1 cellular context compared by ENCODE assay signal in the genomic region with DNA sequence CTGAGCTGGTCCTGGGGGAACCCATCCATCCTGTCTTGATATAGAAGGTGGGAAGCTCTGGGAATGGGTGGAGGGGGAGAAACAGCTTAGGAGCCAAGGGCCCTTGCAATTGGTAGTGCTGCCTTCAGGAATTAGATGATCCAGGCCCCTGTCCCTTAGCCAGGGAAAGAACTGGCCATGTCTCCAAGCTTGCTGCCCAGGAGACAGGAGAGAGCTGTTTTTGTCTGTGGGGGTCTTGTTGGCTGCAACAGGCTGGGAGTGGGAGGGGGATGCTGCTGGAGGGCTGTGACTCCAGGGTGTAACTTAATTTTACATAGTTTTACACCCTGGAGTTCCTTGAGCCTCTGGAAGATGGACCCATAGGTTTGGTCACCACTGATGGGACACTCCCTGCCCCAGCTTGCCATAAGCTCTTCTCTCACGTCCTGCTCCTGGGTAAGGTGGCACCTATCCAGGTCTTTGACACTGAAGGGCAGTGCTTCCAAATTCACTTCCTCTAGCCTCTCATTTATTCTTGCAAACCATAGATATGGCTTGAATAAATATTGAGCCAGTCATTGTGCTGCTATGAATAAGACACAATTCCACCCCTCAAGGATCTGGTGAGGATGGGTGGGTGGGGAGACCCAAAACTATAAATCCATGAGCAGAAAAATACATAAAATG.
TF ChIP-seq lines count a peak whose summit lies in the region.

No MANE protein-coding gene starts in this region.

TF ChIP-seq in K562, 482 proteins besides CTCF, POLR2A, EP300 and RAD21 (continued from another document and continues in another):
- TF ChIP-seq POLR2AphosphoS2 (IDR thresholded peaks at IDR 0.05; ENCODE audit: low read length): peak; percentile 99
- TF ChIP-seq ZNF584 (CRISPR knock-in tag; IDR thresholded peaks at IDR 0.05; ENCODE audit: low read depth): no peak
- TF ChIP-seq, protein P1, sequence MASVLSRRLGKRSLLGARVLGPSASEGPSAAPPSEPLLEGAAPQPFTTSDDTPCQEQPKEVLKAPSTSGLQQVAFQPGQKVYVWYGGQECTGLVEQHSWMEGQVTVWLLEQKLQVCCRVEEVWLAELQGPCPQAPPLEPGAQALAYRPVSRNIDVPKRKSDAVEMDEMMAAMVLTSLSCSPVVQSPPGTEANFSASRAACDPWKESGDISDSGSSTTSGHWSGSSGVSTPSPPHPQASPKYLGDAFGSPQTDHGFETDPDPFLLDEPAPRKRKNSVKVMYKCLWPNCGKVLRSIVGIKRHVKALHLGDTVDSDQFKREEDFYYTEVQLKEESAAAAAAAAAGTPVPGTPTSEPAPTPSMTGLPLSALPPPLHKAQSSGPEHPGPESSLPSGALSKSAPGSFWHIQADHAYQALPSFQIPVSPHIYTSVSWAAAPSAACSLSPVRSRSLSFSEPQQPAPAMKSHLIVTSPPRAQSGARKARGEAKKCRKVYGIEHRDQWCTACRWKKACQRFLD (CRISPR knock-in tag; IDR thresholded peaks at IDR 0.05): no peak
- TF ChIP-seq, protein P2, sequence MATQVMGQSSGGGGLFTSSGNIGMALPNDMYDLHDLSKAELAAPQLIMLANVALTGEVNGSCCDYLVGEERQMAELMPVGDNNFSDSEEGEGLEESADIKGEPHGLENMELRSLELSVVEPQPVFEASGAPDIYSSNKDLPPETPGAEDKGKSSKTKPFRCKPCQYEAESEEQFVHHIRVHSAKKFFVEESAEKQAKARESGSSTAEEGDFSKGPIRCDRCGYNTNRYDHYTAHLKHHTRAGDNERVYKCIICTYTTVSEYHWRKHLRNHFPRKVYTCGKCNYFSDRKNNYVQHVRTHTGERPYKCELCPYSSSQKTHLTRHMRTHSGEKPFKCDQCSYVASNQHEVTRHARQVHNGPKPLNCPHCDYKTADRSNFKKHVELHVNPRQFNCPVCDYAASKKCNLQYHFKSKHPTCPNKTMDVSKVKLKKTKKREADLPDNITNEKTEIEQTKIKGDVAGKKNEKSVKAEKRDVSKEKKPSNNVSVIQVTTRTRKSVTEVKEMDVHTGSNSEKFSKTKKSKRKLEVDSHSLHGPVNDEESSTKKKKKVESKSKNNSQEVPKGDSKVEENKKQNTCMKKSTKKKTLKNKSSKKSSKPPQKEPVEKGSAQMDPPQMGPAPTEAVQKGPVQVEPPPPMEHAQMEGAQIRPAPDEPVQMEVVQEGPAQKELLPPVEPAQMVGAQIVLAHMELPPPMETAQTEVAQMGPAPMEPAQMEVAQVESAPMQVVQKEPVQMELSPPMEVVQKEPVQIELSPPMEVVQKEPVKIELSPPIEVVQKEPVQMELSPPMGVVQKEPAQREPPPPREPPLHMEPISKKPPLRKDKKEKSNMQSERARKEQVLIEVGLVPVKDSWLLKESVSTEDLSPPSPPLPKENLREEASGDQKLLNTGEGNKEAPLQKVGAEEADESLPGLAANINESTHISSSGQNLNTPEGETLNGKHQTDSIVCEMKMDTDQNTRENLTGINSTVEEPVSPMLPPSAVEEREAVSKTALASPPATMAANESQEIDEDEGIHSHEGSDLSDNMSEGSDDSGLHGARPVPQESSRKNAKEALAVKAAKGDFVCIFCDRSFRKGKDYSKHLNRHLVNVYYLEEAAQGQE (CRISPR knock-in tag; IDR thresholded peaks at IDR 0.05; ENCODE audit: low read depth): peak; percentile 77
- no peak for TF ChIP-seq HMGN3 (IDR thresholded peaks at IDR 0.05; ENCODE audit: borderline replicate concordance, extremely low read depth, insufficient read length, low read depth, low read length)
- 0 out of 4 replicates have a peak, but pooled peaks of 1 of the 2 experiments have one; percentile 8 for TF ChIP-seq SRF (CRISPR knock-in tag; IDR thresholded peaks at IDR 0.05)
- TF ChIP-seq, protein P3, sequence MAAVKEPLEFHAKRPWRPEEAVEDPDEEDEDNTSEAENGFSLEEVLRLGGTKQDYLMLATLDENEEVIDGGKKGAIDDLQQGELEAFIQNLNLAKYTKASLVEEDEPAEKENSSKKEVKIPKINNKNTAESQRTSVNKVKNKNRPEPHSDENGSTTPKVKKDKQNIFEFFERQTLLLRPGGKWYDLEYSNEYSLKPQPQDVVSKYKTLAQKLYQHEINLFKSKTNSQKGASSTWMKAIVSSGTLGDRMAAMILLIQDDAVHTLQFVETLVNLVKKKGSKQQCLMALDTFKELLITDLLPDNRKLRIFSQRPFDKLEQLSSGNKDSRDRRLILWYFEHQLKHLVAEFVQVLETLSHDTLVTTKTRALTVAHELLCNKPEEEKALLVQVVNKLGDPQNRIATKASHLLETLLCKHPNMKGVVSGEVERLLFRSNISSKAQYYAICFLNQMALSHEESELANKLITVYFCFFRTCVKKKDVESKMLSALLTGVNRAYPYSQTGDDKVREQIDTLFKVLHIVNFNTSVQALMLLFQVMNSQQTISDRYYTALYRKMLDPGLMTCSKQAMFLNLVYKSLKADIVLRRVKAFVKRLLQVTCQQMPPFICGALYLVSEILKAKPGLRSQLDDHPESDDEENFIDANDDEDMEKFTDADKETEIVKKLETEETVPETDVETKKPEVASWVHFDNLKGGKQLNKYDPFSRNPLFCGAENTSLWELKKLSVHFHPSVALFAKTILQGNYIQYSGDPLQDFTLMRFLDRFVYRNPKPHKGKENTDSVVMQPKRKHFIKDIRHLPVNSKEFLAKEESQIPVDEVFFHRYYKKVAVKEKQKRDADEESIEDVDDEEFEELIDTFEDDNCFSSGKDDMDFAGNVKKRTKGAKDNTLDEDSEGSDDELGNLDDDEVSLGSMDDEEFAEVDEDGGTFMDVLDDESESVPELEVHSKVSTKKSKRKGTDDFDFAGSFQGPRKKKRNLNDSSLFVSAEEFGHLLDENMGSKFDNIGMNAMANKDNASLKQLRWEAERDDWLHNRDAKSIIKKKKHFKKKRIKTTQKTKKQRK (IDR thresholded peaks at IDR 0.05; ENCODE audit: borderline replicate concordance, low read depth, low read length): no peak
- 0 out of 2 replicates have a peak, but pooled peaks have one; percentile 11 for TF ChIP-seq HDAC6 (IDR thresholded peaks at IDR 0.05; ENCODE audit: low read depth, low read length)
- no peak for TF ChIP-seq ZNF444 (CRISPR knock-in tag; IDR thresholded peaks at IDR 0.05)
- peak; percentile 90 for TF ChIP-seq ZBTB17 (CRISPR knock-in tag; IDR thresholded peaks at IDR 0.05)
- peak; percentile 10; the same call in 1 of the 2 replicates for TF ChIP-seq ZNF212 (CRISPR knock-in tag; IDR thresholded peaks at IDR 0.05)
- peak; percentile 2; the same call in 1 of the 2 replicates for TF ChIP-seq TEAD4 (IDR thresholded peaks at IDR 0.05; ENCODE audit: low read length)
- TF ChIP-seq TEAD4 (CRISPR knock-in tag; IDR thresholded peaks at IDR 0.05; ENCODE audit: borderline replicate concordance): no peak
- TF ChIP-seq MTA3 (IDR thresholded peaks at IDR 0.05; ENCODE audit: borderline replicate concordance): peak; percentile 83; the same call in 1 of the 2 replicates
- 0 out of 2 replicates have a peak, but pooled peaks have one; percentile 55 for TF ChIP-seq ZFPM2 (CRISPR knock-in tag; IDR thresholded peaks at IDR 0.05)
- TF ChIP-seq ZNF561 (CRISPR knock-in tag; conservative IDR thresholded peaks at IDR 0.05): no peak
- TF ChIP-seq, protein P4, sequence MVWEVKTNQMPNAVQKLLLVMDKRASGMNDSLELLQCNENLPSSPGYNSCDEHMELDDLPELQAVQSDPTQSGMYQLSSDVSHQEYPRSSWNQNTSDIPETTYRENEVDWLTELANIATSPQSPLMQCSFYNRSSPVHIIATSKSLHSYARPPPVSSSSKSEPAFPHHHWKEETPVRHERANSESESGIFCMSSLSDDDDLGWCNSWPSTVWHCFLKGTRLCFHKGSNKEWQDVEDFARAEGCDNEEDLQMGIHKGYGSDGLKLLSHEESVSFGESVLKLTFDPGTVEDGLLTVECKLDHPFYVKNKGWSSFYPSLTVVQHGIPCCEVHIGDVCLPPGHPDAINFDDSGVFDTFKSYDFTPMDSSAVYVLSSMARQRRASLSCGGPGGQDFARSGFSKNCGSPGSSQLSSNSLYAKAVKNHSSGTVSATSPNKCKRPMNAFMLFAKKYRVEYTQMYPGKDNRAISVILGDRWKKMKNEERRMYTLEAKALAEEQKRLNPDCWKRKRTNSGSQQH (CRISPR knock-in tag; IDR thresholded peaks at IDR 0.05): peak; percentile 81; the same call in 1 of the 2 replicates
- TF ChIP-seq, protein P5, sequence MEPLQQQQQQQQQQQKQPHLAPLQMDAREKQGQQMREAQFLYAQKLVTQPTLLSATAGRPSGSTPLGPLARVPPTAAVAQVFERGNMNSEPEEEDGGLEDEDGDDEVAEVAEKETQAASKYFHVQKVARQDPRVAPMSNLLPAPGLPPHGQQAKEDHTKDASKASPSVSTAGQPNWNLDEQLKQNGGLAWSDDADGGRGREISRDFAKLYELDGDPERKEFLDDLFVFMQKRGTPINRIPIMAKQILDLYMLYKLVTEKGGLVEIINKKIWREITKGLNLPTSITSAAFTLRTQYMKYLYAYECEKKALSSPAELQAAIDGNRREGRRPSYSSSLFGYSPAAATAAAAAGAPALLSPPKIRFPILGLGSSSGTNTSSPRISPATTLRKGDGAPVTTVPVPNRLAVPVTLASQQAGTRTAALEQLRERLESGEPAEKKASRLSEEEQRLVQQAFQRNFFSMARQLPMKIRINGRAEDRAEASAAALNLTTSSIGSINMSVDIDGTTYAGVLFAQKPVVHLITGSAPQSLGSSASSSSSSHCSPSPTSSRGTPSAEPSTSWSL (CRISPR knock-in tag; IDR thresholded peaks at IDR 0.05; ENCODE audit: borderline replicate concordance): no peak
- no peak for TF ChIP-seq ZC3H8 (IDR thresholded peaks at IDR 0.05)
- TF ChIP-seq MTF1 (CRISPR knock-in tag; IDR thresholded peaks at IDR 0.05; ENCODE audit: borderline replicate concordance): no peak
- TF ChIP-seq, protein P6, sequence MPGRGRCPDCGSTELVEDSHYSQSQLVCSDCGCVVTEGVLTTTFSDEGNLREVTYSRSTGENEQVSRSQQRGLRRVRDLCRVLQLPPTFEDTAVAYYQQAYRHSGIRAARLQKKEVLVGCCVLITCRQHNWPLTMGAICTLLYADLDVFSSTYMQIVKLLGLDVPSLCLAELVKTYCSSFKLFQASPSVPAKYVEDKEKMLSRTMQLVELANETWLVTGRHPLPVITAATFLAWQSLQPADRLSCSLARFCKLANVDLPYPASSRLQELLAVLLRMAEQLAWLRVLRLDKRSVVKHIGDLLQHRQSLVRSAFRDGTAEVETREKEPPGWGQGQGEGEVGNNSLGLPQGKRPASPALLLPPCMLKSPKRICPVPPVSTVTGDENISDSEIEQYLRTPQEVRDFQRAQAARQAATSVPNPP (IDR thresholded peaks at IDR 0.05; ENCODE audit: borderline replicate concordance, insufficient read depth, insufficient read length): no peak
- TF ChIP-seq, protein P7, sequence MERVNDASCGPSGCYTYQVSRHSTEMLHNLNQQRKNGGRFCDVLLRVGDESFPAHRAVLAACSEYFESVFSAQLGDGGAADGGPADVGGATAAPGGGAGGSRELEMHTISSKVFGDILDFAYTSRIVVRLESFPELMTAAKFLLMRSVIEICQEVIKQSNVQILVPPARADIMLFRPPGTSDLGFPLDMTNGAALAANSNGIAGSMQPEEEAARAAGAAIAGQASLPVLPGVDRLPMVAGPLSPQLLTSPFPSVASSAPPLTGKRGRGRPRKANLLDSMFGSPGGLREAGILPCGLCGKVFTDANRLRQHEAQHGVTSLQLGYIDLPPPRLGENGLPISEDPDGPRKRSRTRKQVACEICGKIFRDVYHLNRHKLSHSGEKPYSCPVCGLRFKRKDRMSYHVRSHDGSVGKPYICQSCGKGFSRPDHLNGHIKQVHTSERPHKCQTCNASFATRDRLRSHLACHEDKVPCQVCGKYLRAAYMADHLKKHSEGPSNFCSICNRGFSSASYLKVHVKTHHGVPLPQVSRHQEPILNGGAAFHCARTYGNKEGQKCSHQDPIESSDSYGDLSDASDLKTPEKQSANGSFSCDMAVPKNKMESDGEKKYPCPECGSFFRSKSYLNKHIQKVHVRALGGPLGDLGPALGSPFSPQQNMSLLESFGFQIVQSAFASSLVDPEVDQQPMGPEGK (CRISPR knock-in tag; IDR thresholded peaks at IDR 0.05; ENCODE audit: borderline replicate concordance): peak; percentile 62; the same call in 1 of the 2 replicates
- no peak for TF ChIP-seq EP400 (IDR thresholded peaks at IDR 0.05)
- TF ChIP-seq ERF (CRISPR knock-in tag; IDR thresholded peaks at IDR 0.05): 0 out of 2 replicates have a peak, but pooled peaks have one; percentile 20
- TF ChIP-seq, protein P8, sequence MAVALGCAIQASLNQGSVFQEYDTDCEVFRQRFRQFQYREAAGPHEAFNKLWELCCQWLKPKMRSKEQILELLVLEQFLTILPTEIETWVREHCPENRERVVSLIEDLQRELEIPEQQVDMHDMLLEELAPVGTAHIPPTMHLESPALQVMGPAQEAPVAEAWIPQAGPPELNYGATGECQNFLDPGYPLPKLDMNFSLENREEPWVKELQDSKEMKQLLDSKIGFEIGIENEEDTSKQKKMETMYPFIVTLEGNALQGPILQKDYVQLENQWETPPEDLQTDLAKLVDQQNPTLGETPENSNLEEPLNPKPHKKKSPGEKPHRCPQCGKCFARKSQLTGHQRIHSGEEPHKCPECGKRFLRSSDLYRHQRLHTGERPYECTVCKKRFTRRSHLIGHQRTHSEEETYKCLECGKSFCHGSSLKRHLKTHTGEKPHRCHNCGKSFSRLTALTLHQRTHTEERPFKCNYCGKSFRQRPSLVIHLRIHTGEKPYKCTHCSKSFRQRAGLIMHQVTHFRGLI (CRISPR knock-in tag; IDR thresholded peaks at IDR 0.05): no peak
- no peak for TF ChIP-seq DIDO1 (tag; IDR thresholded peaks at IDR 0.05; ENCODE audit: low read depth)
- TF ChIP-seq, protein P9, sequence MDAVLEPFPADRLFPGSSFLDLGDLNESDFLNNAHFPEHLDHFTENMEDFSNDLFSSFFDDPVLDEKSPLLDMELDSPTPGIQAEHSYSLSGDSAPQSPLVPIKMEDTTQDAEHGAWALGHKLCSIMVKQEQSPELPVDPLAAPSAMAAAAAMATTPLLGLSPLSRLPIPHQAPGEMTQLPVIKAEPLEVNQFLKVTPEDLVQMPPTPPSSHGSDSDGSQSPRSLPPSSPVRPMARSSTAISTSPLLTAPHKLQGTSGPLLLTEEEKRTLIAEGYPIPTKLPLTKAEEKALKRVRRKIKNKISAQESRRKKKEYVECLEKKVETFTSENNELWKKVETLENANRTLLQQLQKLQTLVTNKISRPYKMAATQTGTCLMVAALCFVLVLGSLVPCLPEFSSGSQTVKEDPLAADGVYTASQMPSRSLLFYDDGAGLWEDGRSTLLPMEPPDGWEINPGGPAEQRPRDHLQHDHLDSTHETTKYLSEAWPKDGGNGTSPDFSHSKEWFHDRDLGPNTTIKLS (IDR thresholded peaks at IDR 0.05; ENCODE audit: borderline replicate concordance, low read depth): no peak
